Comparison of ENCODE assay signal across 8 cellular contexts in the genomic region with DNA sequence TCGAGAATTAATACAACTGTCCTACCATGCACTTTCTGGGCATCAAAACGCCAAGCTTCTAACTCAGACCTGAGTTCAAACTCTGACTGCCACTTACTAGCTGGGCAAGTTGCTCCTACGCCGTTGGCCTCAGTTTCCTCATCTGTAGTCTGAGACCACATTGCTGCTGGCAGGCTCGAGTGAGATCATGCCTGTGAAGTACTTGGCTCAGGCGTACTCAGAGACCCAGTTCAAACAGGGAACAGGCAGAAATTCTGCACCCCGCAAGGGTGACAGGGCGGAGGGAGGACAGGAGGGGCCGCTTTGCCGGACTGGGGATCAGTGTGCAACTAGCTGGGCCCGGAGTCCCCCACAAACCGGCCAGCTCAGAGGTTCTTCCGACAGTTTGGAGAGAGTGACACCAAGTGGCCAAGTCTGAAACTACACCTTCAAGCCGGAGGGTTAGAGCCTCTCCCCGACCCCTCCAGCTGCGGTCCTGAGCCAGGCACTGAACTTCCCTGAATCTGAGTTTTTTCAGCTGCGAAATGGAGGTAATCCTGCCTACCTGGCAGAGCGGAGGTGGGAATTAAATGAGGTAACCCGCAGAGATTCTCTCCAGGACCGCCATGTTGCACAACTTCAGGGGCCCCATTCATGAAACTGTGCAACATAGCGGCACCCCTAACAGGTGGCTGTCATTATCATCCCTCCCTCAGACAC. TPM values are rescaled to one million over a fixed set of nuclear protein-coding genes. Genes with fewer than 3 reads are reported as not detected.
DNase-seq lines count a peak whose midpoint lies in the region; ATAC-seq and TF ChIP-seq lines count a peak whose summit lies in the region.

No MANE protein-coding gene starts in this region.

- intact Hi-C loops in natural killer cell (cut with micrococcal nuclease), result loop anchor here (1.0 to 5.0 kb wide), 3 partner anchors 127 to 278 kb away; a partner anchor contains a TSS

- 22% methylated on average over 13 of the region's 21 CpGs for WGBS in suprapubic skin

- H3K27ac Mint-ChIP-seq in natural killer cell, result no peak overlapping the region

- H3K9me3 Mint-ChIP-seq in natural killer cell, result no peaks in the 10 kb centered on the region

- no peaks in the 10 kb centered on the region for H3K9me3 ChIP-seq in suprapubic skin

- H3K4me1 Mint-ChIP-seq in natural killer cell, result peaks cover 4 to 10% of the 10 kb centered on the region in 2 donors

- H3K36me3 ChIP-seq in suprapubic skin, result no peaks in the 10 kb centered on the region

- POLR2A ChIA-PET in HEK293T (lab: Yijun Ruan, JAX), result no interaction called here

- no peak overlapping the region for H3K4me3 Mint-ChIP-seq in natural killer cell

- H3K4me3 ChIP-seq in epithelial cell of esophagus (ENCODE audit: low read length) (peak overlapping the region; percentile 11), suprapubic skin (no peak overlapping the region)

- peaks cover 7 to 12% of the 10 kb centered on the region in 2 donors for H3K27me3 Mint-ChIP-seq in natural killer cell (ENCODE audit: low read depth in 2 of 2)

- ATAC-seq in natural killer cell, result peak; percentile 80 to 87 (median 83)
- ATAC-seq in GM21619 (IDR thresholded peaks at IDR 0.05; ENCODE audit: unreplicated experiment), result no peak

- H3K27ac ChIP-seq in suprapubic skin, result no peak overlapping the region

- no peaks in the 10 kb centered on the region for H3K27me3 ChIP-seq in suprapubic skin

- DNase-seq in D341Med (ENCODE audit: low spot score), result peak; percentile 82
- peak; percentile 58 for DNase-seq in HEK293T (ENCODE audit: extremely low spot score)
- DNase-seq in NOMO-1 treated with DMSO at 0.1 percent for 48 hours (lab: John Stamatoyannopoulos, UW; ENCODE audit: unreplicated experiment), result peak; percentile 42
- DNase-seq in activated CD8-positive, alpha-beta memory T cell treated with anti-CD3 and anti-CD28 coated beads, Interleukin-2, amount 50 U/mL, for 4 hours, result peak; percentile 57
- DNase-seq in epithelial cell of esophagus (ENCODE audit: low read depth), result peak; percentile 41
- DNase-seq in natural killer cell, result peak; percentile 53
- DNase-seq in suprapubic skin (ENCODE audit: low spot score in 2 of 2), result peak; percentile 75 to 84

- H3K4me1 ChIP-seq in suprapubic skin, result peaks cover 17% of the 10 kb centered on the region

- TF ChIP-seq CTCF in epithelial cell of esophagus (IDR thresholded peaks at IDR 0.05; ENCODE audit: insufficient read depth, low read depth, low read length, missing control alignments) (peak; percentile 73), natural killer cell (IDR thresholded peaks at IDR 0.05) (peak; percentile 80), suprapubic skin (IDR thresholded peaks at IDR 0.05) (peak; percentile 69 to 70)

- H3K36me3 Mint-ChIP-seq in natural killer cell, result no peaks in the 10 kb centered on the region

- CTCF ChIA-PET in HEK293T (lab: Yijun Ruan, JAX), result interaction anchor here (0.6 to 1.7 kb wide), 8 partner anchors 9 to 311 kb away, joined by 3 to 4 read pairs (median 3); a partner anchor contains a TSS

- TF ChIP-seq EP300 in suprapubic skin (IDR thresholded peaks at IDR 0.05), result no peak

- TF ChIP-seq POLR2A in suprapubic skin (IDR thresholded peaks at IDR 0.05), result no peak

TF ChIP-seq in HEK293T, 16 proteins besides CTCF, POLR2A, EP300 and RAD21:
- no peak for TF ChIP-seq BHLHE40 (IDR thresholded peaks at IDR 0.05; ENCODE audit: borderline replicate concordance)
- no peak for TF ChIP-seq LEF1 (IDR thresholded peaks at IDR 0.05; ENCODE audit: borderline replicate concordance)
- TF ChIP-seq FOXM1 (IDR thresholded peaks at IDR 0.05; ENCODE audit: borderline replicate concordance), result no peak
- TF ChIP-seq L3MBTL2 (conservative IDR thresholded peaks at IDR 0.05), result no peak
- no peak for TF ChIP-seq CTBP1 (IDR thresholded peaks at IDR 0.05; ENCODE audit: borderline replicate concordance)
- TF ChIP-seq TARDBP (IDR thresholded peaks at IDR 0.05), result no peak
- no peak for TF ChIP-seq ARNT (IDR thresholded peaks at IDR 0.05)
- TF ChIP-seq, protein P1, sequence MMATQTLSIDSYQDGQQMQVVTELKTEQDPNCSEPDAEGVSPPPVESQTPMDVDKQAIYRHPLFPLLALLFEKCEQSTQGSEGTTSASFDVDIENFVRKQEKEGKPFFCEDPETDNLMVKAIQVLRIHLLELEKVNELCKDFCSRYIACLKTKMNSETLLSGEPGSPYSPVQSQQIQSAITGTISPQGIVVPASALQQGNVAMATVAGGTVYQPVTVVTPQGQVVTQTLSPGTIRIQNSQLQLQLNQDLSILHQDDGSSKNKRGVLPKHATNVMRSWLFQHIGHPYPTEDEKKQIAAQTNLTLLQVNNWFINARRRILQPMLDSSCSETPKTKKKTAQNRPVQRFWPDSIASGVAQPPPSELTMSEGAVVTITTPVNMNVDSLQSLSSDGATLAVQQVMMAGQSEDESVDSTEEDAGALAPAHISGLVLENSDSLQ (IDR thresholded peaks at IDR 0.05), result no peak
- TF ChIP-seq SP1 (IDR thresholded peaks at IDR 0.05), result no peak
- TF ChIP-seq ZNF384 (IDR thresholded peaks at IDR 0.05), result no peak
- no peak for TF ChIP-seq FOXK2 (IDR thresholded peaks at IDR 0.05)

RNA-seq across cellular contexts. Expression of a gene that starts 46.0 kb away (rescaled TPM):
- 10 to 100 TPM; 52.9 to 64.5 (median 58.3) TPM for total RNA-seq in natural killer cell
- 10 to 100 TPM; 33.4 to 40.9 (median 36.2) TPM for total RNA-seq in suprapubic skin
